ENCODE assay signal across 2 cellular contexts in the genomic region with DNA sequence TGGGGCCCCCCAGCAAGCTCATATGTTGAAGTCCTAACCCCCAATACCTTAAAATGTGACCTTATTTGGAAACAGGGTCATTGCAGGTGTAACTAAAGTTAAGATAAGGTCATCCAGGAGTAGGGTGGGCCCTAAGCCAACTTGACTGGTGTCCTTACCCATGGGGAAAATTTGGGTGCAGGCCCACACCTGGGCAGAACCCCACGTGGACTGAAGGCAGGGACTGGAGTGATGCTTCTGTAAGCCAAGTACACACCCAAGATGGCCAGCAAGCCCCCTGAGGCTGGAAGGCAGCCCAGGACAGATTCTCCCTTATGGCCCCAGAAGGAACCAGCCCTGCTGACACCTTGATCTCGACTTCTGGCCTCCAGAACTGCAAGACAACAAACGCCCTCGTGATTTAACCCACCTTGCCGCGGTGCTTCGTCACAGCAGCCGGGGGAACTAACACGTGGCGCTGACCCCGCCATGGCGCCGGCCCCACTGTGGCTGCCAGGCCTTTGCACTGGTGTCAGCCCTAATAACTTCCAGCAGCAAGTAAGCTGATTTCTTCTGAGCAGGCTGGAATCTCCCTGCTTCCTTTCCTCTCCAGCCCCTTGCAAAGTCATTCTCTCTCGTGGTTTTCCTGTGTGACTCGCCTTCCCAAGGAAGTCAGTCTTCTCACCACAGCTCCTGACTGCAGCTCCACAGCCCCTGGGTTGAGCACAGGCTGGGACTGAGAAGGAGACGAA.
TF ChIP-seq lines count a peak whose summit lies in the region.

No MANE protein-coding gene starts in this region.

TF ChIP-seq in SK-N-SH treated with all-trans-retinoic acid at 6 μM for 48 hours, 23 proteins besides CTCF, POLR2A, EP300 and RAD21 (continued from another document):
- TF ChIP-seq TOX (CRISPR knock-in tag; IDR thresholded peaks at IDR 0.05; ENCODE audit: borderline replicate concordance) (no peak), ZNF8 (CRISPR knock-in tag; IDR thresholded peaks at IDR 0.05) (no peak), RARB (CRISPR knock-in tag; IDR thresholded peaks at IDR 0.05) (no peak), BACH2 (CRISPR knock-in tag; IDR thresholded peaks at IDR 0.05; ENCODE audit: borderline replicate concordance) (no peak), PPARA (CRISPR knock-in tag; IDR thresholded peaks at IDR 0.05; ENCODE audit: borderline replicate concordance) (no peak), ESRRG (CRISPR knock-in tag; IDR thresholded peaks at IDR 0.05) (no peak)

TF ChIP-seq in SK-N-SH, 30 proteins besides CTCF, POLR2A, EP300 and RAD21 (continued from another document):
- TF ChIP-seq, protein P1, sequence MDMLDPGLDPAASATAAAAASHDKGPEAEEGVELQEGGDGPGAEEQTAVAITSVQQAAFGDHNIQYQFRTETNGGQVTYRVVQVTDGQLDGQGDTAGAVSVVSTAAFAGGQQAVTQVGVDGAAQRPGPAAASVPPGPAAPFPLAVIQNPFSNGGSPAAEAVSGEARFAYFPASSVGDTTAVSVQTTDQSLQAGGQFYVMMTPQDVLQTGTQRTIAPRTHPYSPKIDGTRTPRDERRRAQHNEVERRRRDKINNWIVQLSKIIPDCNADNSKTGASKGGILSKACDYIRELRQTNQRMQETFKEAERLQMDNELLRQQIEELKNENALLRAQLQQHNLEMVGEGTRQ (IDR thresholded peaks at IDR 0.05; ENCODE audit: borderline replicate concordance, low read depth, low read length), result no peak
TF ChIP-seq in SK-N-SH: peak in this region for 0.
